11 cellular contexts compared by ENCODE assay signal in the genomic region with DNA sequence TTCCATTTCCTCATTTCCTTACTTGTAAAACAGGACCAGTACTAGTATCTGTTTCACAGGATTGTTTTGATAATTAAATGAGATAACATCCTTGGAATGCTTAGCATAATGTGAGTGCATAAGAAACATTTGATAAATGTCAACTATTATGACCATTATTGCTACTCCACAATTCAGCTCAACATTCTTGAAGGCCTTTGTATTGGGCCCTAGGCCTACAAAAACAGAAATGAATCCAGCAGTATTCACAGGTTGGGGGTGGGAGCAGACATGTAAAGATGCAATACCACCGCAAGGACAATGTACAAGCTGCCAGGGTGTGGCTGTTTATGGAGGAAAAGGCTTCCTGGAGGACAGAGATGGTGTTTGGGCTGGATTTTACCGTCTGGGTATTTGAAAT. TPM values are rescaled to one million over a fixed set of nuclear protein-coding genes. Genes with fewer than 3 reads are reported as not detected.
DNase-seq lines count a peak whose midpoint lies in the region; ATAC-seq and TF ChIP-seq lines count a peak whose summit lies in the region.
"Had no signal": no experiment of that assay in that cellular context is flagged by ENCODE, and none has a peak within 500 bp of the region (broad histone marks: within the 10 kb centered on the region; RNA-seq: fewer than 3 reads in every experiment).

No MANE protein-coding gene starts in this region.

- H3K4me1 Mint-ChIP-seq in CD8-positive, alpha-beta T cell (ENCODE audit: low read depth), result peaks cover 8% of the 10 kb centered on the region
- H3K4me1 Mint-ChIP-seq in stimulated activated effector memory CD8-positive, alpha-beta T cell treated with anti-CD3 and anti-CD28 coated beads, Interleukin-12 subunit alpha, Interleukin-12 subunit beta, amount 100 ng/mL, for 72 hours, result peaks cover 14% of the 10 kb centered on the region

- no peak overlapping the region for H3K27ac Mint-ChIP-seq in CD8-positive, alpha-beta T cell
- H3K27ac Mint-ChIP-seq in stimulated activated effector memory CD8-positive, alpha-beta T cell treated with anti-CD3 and anti-CD28 coated beads, Interleukin-12 subunit alpha, Interleukin-12 subunit beta, amount 100 ng/mL, for 72 hours, result no peak overlapping the region

- no peaks in the 10 kb centered on the region for H3K9me3 Mint-ChIP-seq in CD8-positive, alpha-beta T cell
- no peaks in the 10 kb centered on the region for H3K9me3 Mint-ChIP-seq in stimulated activated effector memory CD8-positive, alpha-beta T cell treated with anti-CD3 and anti-CD28 coated beads, Interleukin-12 subunit alpha, Interleukin-12 subunit beta, amount 100 ng/mL, for 72 hours

- H3K4me3 ChIP-seq in BJ (ENCODE audit: low read depth, low read length), result no peak overlapping the region
- H3K4me3 ChIP-seq in dorsolateral prefrontal cortex, result no peak overlapping the region
- no peak overlapping the region for H3K4me3 ChIP-seq in CD8-positive, alpha-beta T cell (ENCODE audit: low read depth, low read length)

- DNase-seq in BJ (ENCODE audit: low read depth) (peak; percentile 20), NCI-H69 (lab: John Stamatoyannopoulos, UW) (peak; percentile 23), dorsolateral prefrontal cortex (no peak), non-pigmented ciliary epithelial cell (ENCODE audit: low read depth) (peak; percentile 15), AG08395 (ENCODE audit: low spot score) (no peak), Kasumi-1 (lab: John Stamatoyannopoulos, UW) (no peak)
- DNase-seq in CD8-positive, alpha-beta T cell, result no peak
- no peak for DNase-seq in stimulated activated effector memory CD8-positive, alpha-beta T cell treated with anti-CD3 and anti-CD28 coated beads, Interleukin-12 subunit alpha, Interleukin-12 subunit beta, amount 100 ng/mL, for 72 hours (ENCODE audit: low spot score in 2 of 2)
- DNase-seq: activated naive CD4-positive, alpha-beta T cell; NCI-H345; SHP77 treated with DMSO at 0.1 percent for 48 hours had no signal

- H3K27me3 ChIP-seq in BJ (ENCODE audit: control insufficient read depth, insufficient read depth, low read length) (peaks cover 6% of the 10 kb centered on the region), dorsolateral prefrontal cortex (peaks cover 0 to 13% (median 0%) of the 10 kb centered on the region in 45 donors)
- no peaks in the 10 kb centered on the region for H3K27me3 ChIP-seq in CD8-positive, alpha-beta T cell (ENCODE audit: insufficient read depth, low read length)

- no peak overlapping the region for H3K4me3 Mint-ChIP-seq in CD8-positive, alpha-beta T cell
- no peak overlapping the region for H3K4me3 Mint-ChIP-seq in stimulated activated effector memory CD8-positive, alpha-beta T cell treated with anti-CD3 and anti-CD28 coated beads, Interleukin-12 subunit alpha, Interleukin-12 subunit beta, amount 100 ng/mL, for 72 hours

- TF ChIP-seq CTCF in BJ (IDR thresholded peaks at IDR 0.05; ENCODE audit: insufficient read depth, low read depth, low read length) (no peak), dorsolateral prefrontal cortex (IDR thresholded peaks at IDR 0.05 in 54 of 56, conservative IDR thresholded peaks at IDR 0.05 in 2 of 56; ENCODE audit: low read depth in 1 of 56, partially characterized antibody in 56 of 56) (no peak)
- no peak for TF ChIP-seq CTCF in CD8-positive, alpha-beta T cell (IDR thresholded peaks at IDR 0.05)

- ATAC-seq in CD8-positive, alpha-beta T cell, result no peak
- ATAC-seq in stimulated activated effector memory CD8-positive, alpha-beta T cell treated with anti-CD3 and anti-CD28 coated beads, Interleukin-12 subunit alpha, Interleukin-12 subunit beta, amount 100 ng/mL, for 72 hours, result no peak

- no peaks in the 10 kb centered on the region for H3K36me3 ChIP-seq in BJ (ENCODE audit: control insufficient read depth, insufficient read depth, low read length)
- H3K36me3 ChIP-seq in CD8-positive, alpha-beta T cell (ENCODE audit: insufficient read depth, low read length), result no peaks in the 10 kb centered on the region

- H3K27ac ChIP-seq in dorsolateral prefrontal cortex, result peak overlapping the region in 39 of 59 donors; percentile 3 to 78 (median 57)
- no peak overlapping the region for H3K27ac ChIP-seq in CD8-positive, alpha-beta T cell (ENCODE audit: low read depth, low read length)

- peaks cover 3% of the 10 kb centered on the region for H3K4me1 ChIP-seq in CD8-positive, alpha-beta T cell (ENCODE audit: insufficient read depth, low read length)

- H3K27me3 Mint-ChIP-seq in CD8-positive, alpha-beta T cell (ENCODE audit: low read depth), result peaks cover 14% of the 10 kb centered on the region

- H3K36me3 Mint-ChIP-seq in CD8-positive, alpha-beta T cell, result no peaks in the 10 kb centered on the region
- H3K36me3 Mint-ChIP-seq in stimulated activated effector memory CD8-positive, alpha-beta T cell treated with anti-CD3 and anti-CD28 coated beads, Interleukin-12 subunit alpha, Interleukin-12 subunit beta, amount 100 ng/mL, for 72 hours, result no peaks in the 10 kb centered on the region

- POLR2A ChIA-PET in BJ (lab: Charles Lee), result interaction anchor here (0.6 kb wide), 1 partner anchor 144 kb away, joined by 3 read pairs; no protein-coding TSS in a partner anchor
- POLR2A ChIA-PET in CD8-positive, alpha-beta T cell (lab: Charles Lee), result no interaction called here

- H3K9me3 ChIP-seq in CD8-positive, alpha-beta T cell (ENCODE audit: low read length), result no peaks in the 10 kb centered on the region

- intact Hi-C loops in dorsolateral prefrontal cortex (cut with DNase I), result no loop called here
- intact Hi-C loops in CD8-positive, alpha-beta T cell (cut with DNase I, micrococcal nuclease), result no loop called here

- CTCF ChIA-PET in BJ (lab: Yijun Ruan, JAX), result interaction anchor here (0.6 to 2.4 kb wide), 4 partner anchors 11 to 104 kb away, joined by 3 to 8 read pairs (median 4); no protein-coding TSS in a partner anchor
- CTCF ChIA-PET in CD8-positive, alpha-beta T cell (lab: Charles Lee), result interaction anchor here (1.2 kb wide), 1 partner anchor 105 kb away, joined by 4 read pairs; no protein-coding TSS in a partner anchor

RNA-seq across cellular contexts. Expression of a gene that starts 57.2 kb away (rescaled TPM):
- polyA plus RNA-seq in BJ (2011; rRNA removed), result 12.4 and 20.2 TPM in 2 replicates
- 8.0 and 13.9 TPM in 2 replicates for polyA minus RNA-seq in BJ (2011; rRNA and poly(A)+ RNA removed)
- total RNA-seq in dorsolateral prefrontal cortex, result 100 to 1,000 TPM; 192 to 410 (median 332) TPM
- under 1 TPM in 1 of 2 experiments, not detected in 1; 0.30 TPM for total RNA-seq in CD8-positive, alpha-beta T cell

Comparison
In these comparisons a context has a peak if more than half of its experiments do, and no peak if none do; other contexts are left out.
1. DNase-seq: peak in BJ (single experiment), NCI-H69 (single experiment) and non-pigmented ciliary epithelial cell (single experiment); none in dorsolateral prefrontal cortex (0 of 10), AG08395 (single experiment), Kasumi-1 (0 of 2), CD8-positive, alpha-beta T cell (0 of 7) and stimulated activated effector memory CD8-positive, alpha-beta T cell treated with anti-CD3 and anti-CD28 coated beads, Interleukin-12 subunit alpha, Interleukin-12 subunit beta, amount 100 ng/mL, for 72 hours (0 of 2).
2. RNA of a gene that starts 57.2 kb away (total RNA-seq): 192 to 410 TPM in dorsolateral prefrontal cortex; 0.30 TPM in CD8-positive, alpha-beta T cell; every median in the first group is over 100 times any median in the second.